ENCODE assay signal across 35 cellular contexts in the genomic region with DNA sequence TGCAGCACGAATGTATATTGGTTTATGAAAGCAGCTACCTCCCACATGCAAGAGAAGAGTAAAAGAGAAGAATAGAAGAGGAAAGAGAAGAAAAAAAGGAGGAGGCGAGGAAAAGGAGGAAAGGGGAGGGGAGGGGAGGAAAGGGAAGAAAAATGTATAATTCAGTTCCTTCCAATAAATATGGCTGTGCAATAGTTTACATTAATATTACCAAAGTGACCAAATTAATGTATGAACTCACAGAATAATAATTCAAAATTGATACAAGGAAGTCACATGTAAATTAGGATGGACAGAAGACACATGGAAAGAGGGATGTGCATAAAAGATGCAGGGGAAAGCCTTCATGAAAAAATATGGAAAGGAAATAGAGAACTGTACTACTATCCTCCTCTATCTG.
DNase-seq lines count a peak whose midpoint lies in the region; ATAC-seq, FAIRE-seq and TF ChIP-seq lines count a peak whose summit lies in the region.
"Had no signal": no experiment of that assay in that cellular context is flagged by ENCODE, and none has a peak within 500 bp of the region (broad histone marks: within the 10 kb centered on the region; RNA-seq: fewer than 3 reads in every experiment).

No MANE protein-coding gene starts in this region.

- TF ChIP-seq CTCF in HepG2 (CRISPR knock-in tag; IDR thresholded peaks at IDR 0.05) (no peak), right lobe of liver (IDR thresholded peaks at IDR 0.05) (no peak), K562 (IDR thresholded peaks at IDR 0.05 in 2 of 3, conservative IDR thresholded peaks at IDR 0.05 in 1 of 3; ENCODE audit: insufficient read depth in 2 of 3, low read depth in 1 of 3, low read length in 3 of 3) (no peak)

- H3K27ac Mint-ChIP-seq in T-helper 2 cell treated with Interferon-gamma antibody and Interleukin-4, amounts not matched to agents 5 μg/mL and 100 μg/mL, for 36 hours, result peak overlapping the region; percentile 45
- H3K27ac Mint-ChIP-seq: B cell; CD4-positive, alpha-beta memory T cell; CD4-positive, alpha-beta T cell; CD4-positive, CD25-positive, alpha-beta regulatory T cell; CD8-positive, alpha-beta T cell had no signal

- no peak overlapping the region for H2AFZ ChIP-seq in HepG2 (ENCODE audit: low read length)
- H2AFZ ChIP-seq in K562 (ENCODE audit: low read depth, low read length), result no peak overlapping the region

- POLR2A ChIA-PET in HepG2 (lab: Yijun Ruan, JAX), result no interaction called here
- POLR2A ChIA-PET in K562 (lab: Yijun Ruan, JAX), result interaction anchor here (1.0 kb wide), 1 partner anchor 8 kb away, joined by 3 read pairs; no protein-coding TSS in a partner anchor

- H3K4me1 ChIP-seq in HepG2 (ENCODE audit: insufficient read depth, low read length) (peaks cover 14% of the 10 kb centered on the region), right lobe of liver (no peaks in the 10 kb centered on the region), K562 (replicated peaks in 1 of 2; ENCODE audit: control insufficient read depth in 2 of 2, insufficient read depth in 2 of 2, low read length in 2 of 2) (peaks cover 0 to 6% of the 10 kb centered on the region in 2 experiments; a peak in 2 of 5 replicates)
- H3K4me1 ChIP-seq: BE2C, BLaER1, Caco-2 had no signal

- H3K79me2 ChIP-seq in HepG2 (ENCODE audit: insufficient read depth, low read length) (no peaks in the 10 kb centered on the region), K562 (ENCODE audit: control insufficient read depth, insufficient read depth, low read length) (no peaks in the 10 kb centered on the region)

- no peak for TF ChIP-seq POLR2A in HepG2 (IDR thresholded peaks at IDR 0.05; ENCODE audit: insufficient read depth in 1 of 2, low read depth in 2 of 2, low read length in 2 of 2)
- no peak for TF ChIP-seq POLR2A in right lobe of liver (IDR thresholded peaks at IDR 0.05)
- no peak for TF ChIP-seq POLR2A in K562 (conservative IDR thresholded peaks at IDR 0.05)

- no peak overlapping the region for H3K27ac ChIP-seq in HepG2 (ENCODE audit: extremely low read length, insufficient read depth, low read length)
- no peak overlapping the region for H3K27ac ChIP-seq in right lobe of liver
- no peak overlapping the region for H3K27ac ChIP-seq in K562 (ENCODE audit: extremely low read depth, low read depth, low read length)
- H3K27ac ChIP-seq: 22Rv1; A549; BLaER1; BLaER1 treated with 17β-estradiol and CSF1 and Interleukin-3, amounts not matched to agents 10 nM and 100 nM; C4-2B had no signal

- H3K27me3 ChIP-seq in HepG2 (ENCODE audit: control insufficient read depth in 1 of 2, insufficient read depth in 2 of 2, low read length in 2 of 2) (no peaks in the 10 kb centered on the region), right lobe of liver (no peaks in the 10 kb centered on the region), K562 (ENCODE audit: control insufficient read depth in 2 of 2, insufficient read depth in 2 of 2, low read length in 2 of 2) (no peaks in the 10 kb centered on the region)
- H3K27me3 ChIP-seq: BE2C; BLaER1; BLaER1 treated with 17β-estradiol and CSF1 and Interleukin-3, amounts not matched to agents 10 nM and 100 nM had no signal

- CTCF ChIA-PET in HepG2 (lab: Yijun Ruan, JAX; ENCODE audit: low intra/inter-chr PET ratio, low total read pairs), result no interaction called here
- CTCF ChIA-PET in K562 (lab: Yijun Ruan, JAX; ENCODE audit: low intra/inter-chr PET ratio), result no interaction called here

- H3K4me2 ChIP-seq in HepG2 (ENCODE audit: low read depth, low read length) (no peak overlapping the region), K562 (ENCODE audit: insufficient read depth, low read length) (no peak overlapping the region)
- H3K4me2 ChIP-seq: A549; BLaER1; BLaER1 treated with 17β-estradiol and CSF1 and Interleukin-3, amounts not matched to agents 10 nM and 100 nM had no signal

- peaks cover 10% of the 10 kb centered on the region for H3K36me3 Mint-ChIP-seq in T-helper 2 cell treated with Interferon-gamma antibody and Interleukin-4, amounts not matched to agents 5 μg/mL and 100 μg/mL, for 36 hours (ENCODE audit: low read depth)
- H3K36me3 Mint-ChIP-seq: CD14-positive monocyte; CD4-positive, CD25-positive, alpha-beta regulatory T cell; CD8-positive, alpha-beta T cell had no signal

- peaks cover 9% of the 10 kb centered on the region for H3K9me3 Mint-ChIP-seq in T-helper 2 cell treated with Interferon-gamma antibody and Interleukin-4, amounts not matched to agents 5 μg/mL and 100 μg/mL, for 36 hours
- H3K9me3 Mint-ChIP-seq: CD4-positive, alpha-beta T cell; CD8-positive, alpha-beta T cell had no signal

- WGBS in HepG2 (ENCODE audit: low lambda C conversion rate), result 90% methylated on average over 2 of the region's 2 CpGs
- 90% methylated on average over 2 of the region's 2 CpGs for WGBS in right lobe of liver (ENCODE audit: insufficient coverage, low coverage, low lambda C conversion rate, missing lambda C conversion rate)
- WGBS in K562 (ENCODE audit: insufficient coverage, low coverage, missing lambda C conversion rate), result 13% methylated on average over 2 of the region's 2 CpGs

- TF ChIP-seq EP300 in HepG2 (IDR thresholded peaks at IDR 0.05; ENCODE audit: low read depth in 2 of 2, low read length in 2 of 2) (no peak), HepG2 (CRISPR knock-in tag; IDR thresholded peaks at IDR 0.05; ENCODE audit: borderline replicate concordance) (no peak), K562 (IDR thresholded peaks at IDR 0.05; ENCODE audit: low read length) (no peak)

- H3K27me3 Mint-ChIP-seq in T-helper 2 cell treated with Interferon-gamma antibody and Interleukin-4, amounts not matched to agents 5 μg/mL and 100 μg/mL, for 36 hours (ENCODE audit: low read depth), result no peaks in the 10 kb centered on the region
- H3K27me3 Mint-ChIP-seq: B cell; CD4-positive, alpha-beta T cell; CD4-positive, CD25-positive, alpha-beta regulatory T cell had no signal

- H3K4me3 Mint-ChIP-seq in T-helper 2 cell treated with Interferon-gamma antibody and Interleukin-4, amounts not matched to agents 5 μg/mL and 100 μg/mL, for 36 hours, result no peak overlapping the region
- H3K4me3 Mint-ChIP-seq: B cell; CD14-positive monocyte; CD4-positive, alpha-beta memory T cell; CD4-positive, alpha-beta T cell; CD4-positive, CD25-positive, alpha-beta regulatory T cell; CD8-positive, alpha-beta memory T cell; CD8-positive, alpha-beta T cell had no signal

- BruUV-seq in HepG2 (replicated peaks; lab: Mats Ljungman, UMichigan) (no TSS peak), K562 (replicated peaks; lab: Mats Ljungman, UMichigan) (no TSS peak)

- H3K36me3 ChIP-seq in HepG2 (replicated peaks in 1 of 2; ENCODE audit: control insufficient read depth in 1 of 2, insufficient read depth in 2 of 2, low read length in 2 of 2), result no peaks in the 10 kb centered on the region
- no peaks in the 10 kb centered on the region for H3K36me3 ChIP-seq in right lobe of liver
- H3K36me3 ChIP-seq in K562 (ENCODE audit: control insufficient read depth, insufficient read depth, low read length), result no peaks in the 10 kb centered on the region
- H3K36me3 ChIP-seq: BE2C; BLaER1; BLaER1 treated with 17β-estradiol and CSF1 and Interleukin-3, amounts not matched to agents 10 nM and 100 nM had no signal

- intact Hi-C loops in HepG2 (cut with micrococcal nuclease; ENCODE audit: unreplicated experiment), result no loop called here
- intact Hi-C loops in right lobe of liver (cut with DNase I), result loop anchor here in 1 of 2 donors (10.0 kb wide), 1 partner anchor 299 kb away; no protein-coding TSS in a partner anchor
- intact Hi-C loops in K562 (cut with micrococcal nuclease), result no loop called here

- H3K9me3 ChIP-seq in HepG2 (ENCODE audit: low read length), result peaks cover 3% of the 10 kb centered on the region; the same call in 1 of the 2 replicates
- H3K9me3 ChIP-seq in right lobe of liver, result no peaks in the 10 kb centered on the region
- no peaks in the 10 kb centered on the region; the same call in 1 of the 2 replicates for H3K9me3 ChIP-seq in K562 (replicated peaks; ENCODE audit: control insufficient read depth, insufficient read depth, low read depth, low read length)
- H3K9me3 ChIP-seq: BE2C, Caco-2 had no signal

- no peak for DNase-seq in T-helper 2 cell treated with Interferon-gamma antibody and Interleukin-4, amounts not matched to agents 5 μg/mL and 100 μg/mL, for 36 hours (ENCODE audit: low spot score)
- DNase-seq in T-helper 2 cell, result no peak
- no peak for DNase-seq in HepG2 (ENCODE audit: low spot score)
- no peak for DNase-seq in right lobe of liver
- no peak for DNase-seq in K562 (ENCODE audit: extremely low read depth in 1 of 4, low spot score in 3 of 4)
- DNase-seq in activated naive CD4-positive, alpha-beta T cell treated with anti-CD3 and anti-CD28 coated beads, Interleukin-2, amount 50 U/mL, for 16 hours, result no peak
- DNase-seq: 8988T; ACHN; AML-193; BE2C; C1 segment of cervical spinal cord; Caco-2; Calu3; CD4-positive, alpha-beta memory T cell; CD4-positive, alpha-beta T cell; CD4-positive, CD25-positive, alpha-beta regulatory T cell; CD8-positive, alpha-beta memory T cell; CD8-positive, alpha-beta T cell; COR-L47; DMS 273 treated with DMSO at 0.1 percent for 48 hours; DMS153; DMS53; DMS79; DMS79 treated with DMSO at 0.1 percent for 48 hours; DND-41; EL had no signal

- H3K4me3 ChIP-seq in HepG2 (replicated peaks in 1 of 3; ENCODE audit: insufficient read depth in 1 of 3, low read depth in 2 of 3, low read length in 3 of 3) (no peak overlapping the region), right lobe of liver (no peak overlapping the region), K562 (no peak overlapping the region)
- H3K4me3 ChIP-seq: A549; BLaER1; BLaER1 treated with 17β-estradiol and CSF1 and Interleukin-3, amounts not matched to agents 10 nM and 100 nM had no signal

- H3K9ac ChIP-seq in HepG2 (ENCODE audit: insufficient read depth, low read depth, low read length) (no peak overlapping the region), K562 (ENCODE audit: insufficient read depth in 1 of 2, low read depth in 2 of 2, low read length in 2 of 2) (no peak overlapping the region)
- H3K9ac ChIP-seq: BLaER1; BLaER1 treated with 17β-estradiol and CSF1 and Interleukin-3, amounts not matched to agents 10 nM and 100 nM had no signal

- in situ Hi-C loops in HepG2 (cut with HindIII; ENCODE audit: extremely low pct_ligation_motif_present, low pct_unique_long_range_greater_than_20kb) (no loop called here), K562 (cut with MboI) (no loop called here)

- peaks cover 6% of the 10 kb centered on the region for H3K4me1 Mint-ChIP-seq in T-helper 2 cell treated with Interferon-gamma antibody and Interleukin-4, amounts not matched to agents 5 μg/mL and 100 μg/mL, for 36 hours (ENCODE audit: low read depth)
- H3K4me1 Mint-ChIP-seq: B cell; CD14-positive monocyte; CD4-positive, alpha-beta memory T cell; CD4-positive, CD25-positive, alpha-beta regulatory T cell; CD8-positive, alpha-beta memory T cell had no signal

- H3K9me1 ChIP-seq in K562 (ENCODE audit: control insufficient read depth, insufficient read depth, low read length), result no peaks in the 10 kb centered on the region

- H4K20me1 ChIP-seq in HepG2 (ENCODE audit: insufficient read depth, low read length) (no peaks in the 10 kb centered on the region), K562 (replicated peaks; ENCODE audit: control insufficient read depth, insufficient read depth, low read length) (no peaks in the 10 kb centered on the region)
- H4K20me1 ChIP-seq: BLaER1; BLaER1 treated with 17β-estradiol and CSF1 and Interleukin-3, amounts not matched to agents 10 nM and 100 nM had no signal

- no peak for ATAC-seq in HepG2
- no peak for ATAC-seq in right lobe of liver
- ATAC-seq in K562, result no peak
- ATAC-seq: A549; CD8-positive, alpha-beta T cell had no signal

- FAIRE-seq in HepG2 (lab: Jason Lieb, UNC), result no peak
- FAIRE-seq in K562 (lab: Jason Lieb, UNC), result no peak
- FAIRE-seq: A204.1, A549, D721Med had no signal

- TF ChIP-seq RAD21 in HepG2 (CRISPR knock-in tag; IDR thresholded peaks at IDR 0.05) (no peak), K562 (CRISPR knock-in tag; conservative IDR thresholded peaks at IDR 0.05 in 1 of 2, IDR thresholded peaks at IDR 0.05 in 1 of 2) (no peak)
